Comparison of ENCODE assay signal across 8 cellular contexts in the genomic region with DNA sequence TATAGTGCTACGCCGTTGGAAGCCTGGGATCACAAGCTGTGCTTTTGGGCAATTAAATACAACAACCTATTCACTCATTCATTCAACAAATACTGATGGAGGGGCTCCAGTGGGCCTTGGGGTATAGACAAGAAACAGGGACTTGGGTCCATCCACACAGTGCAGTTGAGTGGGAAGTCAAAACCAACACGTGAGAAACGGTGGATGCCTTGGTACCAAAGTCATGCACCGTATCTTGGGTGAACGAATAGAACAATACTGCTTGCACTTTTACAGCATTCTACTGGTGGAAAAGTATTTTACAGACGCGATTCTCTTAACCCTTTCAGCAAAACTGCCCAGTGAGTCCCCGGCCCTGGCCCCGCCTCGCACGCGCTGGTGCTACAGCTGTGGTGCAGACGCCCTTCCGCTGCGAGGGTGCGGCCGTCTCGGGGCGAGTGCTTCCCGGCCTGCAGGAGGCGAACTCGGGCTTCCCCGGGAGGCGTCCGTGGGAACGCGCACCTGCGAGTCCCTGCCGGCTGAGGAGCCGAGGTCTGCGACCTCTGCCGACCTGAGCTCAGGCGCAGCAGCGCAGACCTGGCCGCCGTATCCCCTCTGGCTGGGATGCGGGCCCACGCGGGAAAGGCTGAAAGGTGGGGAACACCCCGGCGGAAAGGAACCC. TPM values are rescaled to one million over a fixed set of nuclear protein-coding genes. Genes with fewer than 3 reads are reported as not detected.
DNase-seq lines count a peak whose midpoint lies in the region; ATAC-seq, FAIRE-seq and TF ChIP-seq lines count a peak whose summit lies in the region.

No MANE protein-coding gene starts in this region.

- POLR2A ChIA-PET in A549 (lab: Yijun Ruan, JAX), result interaction anchor here (0.8 to 1.8 kb wide), 2 partner anchors 19 to 310 kb away, joined by 3 to 5 read pairs; no protein-coding TSS in a partner anchor
- POLR2A ChIA-PET in activated CD8-positive, alpha-beta T cell treated with anti-CD3 and anti-CD28 coated beads for 36 hours (lab: Charles Lee), result interaction anchor here (1.0 to 1.8 kb wide), 2 partner anchors 12 to 310 kb away, joined by 3 to 4 read pairs; partner anchors contain the start of gene MIPEP

- peak; percentile 89 to 91 for ATAC-seq in A549
- ATAC-seq in GM18517 (IDR thresholded peaks at IDR 0.05; ENCODE audit: unreplicated experiment), result peak; percentile 52
- peak; percentile 73 for ATAC-seq in HG03045 (IDR thresholded peaks at IDR 0.05; ENCODE audit: unreplicated experiment)
- peak; percentile 63 for ATAC-seq in activated CD8-positive, alpha-beta T cell treated with anti-CD3 and anti-CD28 coated beads for 36 hours

- H3K9me3 ChIP-seq in A549, result no peaks in the 10 kb centered on the region
- H3K9me3 ChIP-seq in mononuclear cell (ENCODE audit: low read depth, low read length), result no peaks in the 10 kb centered on the region

- peak overlapping the region; percentile 71 for H3K4me3 Mint-ChIP-seq in activated CD8-positive, alpha-beta T cell treated with anti-CD3 and anti-CD28 coated beads for 36 hours
- H3K4me3 Mint-ChIP-seq in endothelial cell (ENCODE audit: unreplicated experiment), result peak overlapping the region; percentile 79

- intact Hi-C loops in activated CD8-positive, alpha-beta T cell treated with anti-CD3 and anti-CD28 coated beads for 36 hours (cut with micrococcal nuclease), result no loop called here

- 18% methylated on average over 16 of the region's 42 CpGs for WGBS in A549 (ENCODE audit: missing lambda C conversion rate)

- H3K9me3 Mint-ChIP-seq in activated CD8-positive, alpha-beta T cell treated with anti-CD3 and anti-CD28 coated beads for 36 hours, result no peaks in the 10 kb centered on the region
- H3K9me3 Mint-ChIP-seq in endothelial cell (ENCODE audit: unreplicated experiment), result no peaks in the 10 kb centered on the region

- H3K36me3 Mint-ChIP-seq in activated CD8-positive, alpha-beta T cell treated with anti-CD3 and anti-CD28 coated beads for 36 hours (ENCODE audit: low read depth), result no peaks in the 10 kb centered on the region
- H3K36me3 Mint-ChIP-seq in endothelial cell (ENCODE audit: low read depth, unreplicated experiment), result peaks cover 4% of the 10 kb centered on the region

- peaks cover 33% of the 10 kb centered on the region for H3K27me3 ChIP-seq in mononuclear cell (ENCODE audit: insufficient read depth, low read length)

- H3K4me1 Mint-ChIP-seq in activated CD8-positive, alpha-beta T cell treated with anti-CD3 and anti-CD28 coated beads for 36 hours (ENCODE audit: low read depth), result peaks cover 10% of the 10 kb centered on the region
- H3K4me1 Mint-ChIP-seq in endothelial cell (ENCODE audit: unreplicated experiment), result peaks cover 12% of the 10 kb centered on the region

- peak; percentile 53 to 66 for TF ChIP-seq RAD21 in A549 (conservative IDR thresholded peaks at IDR 0.05 in 1 of 2, IDR thresholded peaks at IDR 0.05 in 1 of 2)

- no peak overlapping the region for H3K27ac Mint-ChIP-seq in activated CD8-positive, alpha-beta T cell treated with anti-CD3 and anti-CD28 coated beads for 36 hours
- no peak overlapping the region for H3K27ac Mint-ChIP-seq in endothelial cell (ENCODE audit: unreplicated experiment)

- TF ChIP-seq CTCF in A549 (IDR thresholded peaks at IDR 0.05) (peak; percentile 45), endothelial cell (IDR thresholded peaks at IDR 0.05; ENCODE audit: unreplicated experiment) (peak; percentile 29)
- TF ChIP-seq CTCF in activated CD8-positive, alpha-beta T cell treated with anti-CD3 and anti-CD28 coated beads for 36 hours (IDR thresholded peaks at IDR 0.05), result peak; percentile 57

- H3K4me3 ChIP-seq in A549, result peak overlapping the region; percentile 67
- peak overlapping the region; percentile 68 for H3K4me3 ChIP-seq in mononuclear cell (ENCODE audit: low read length)

- no peak for FAIRE-seq in A549 (lab: Jason Lieb, UNC)

- peak overlapping the region; percentile 78 to 87 for H3K27ac ChIP-seq in A549

- H3K4me1 ChIP-seq in A549, result peaks cover 6% of the 10 kb centered on the region; the same call in 1 of the 3 replicates
- H3K4me1 ChIP-seq in mononuclear cell (ENCODE audit: insufficient read depth, low read length), result peaks cover 13% of the 10 kb centered on the region

- no peak for TF ChIP-seq POLR2A in A549 (IDR thresholded peaks at IDR 0.05; ENCODE audit: low read length)

- H3K4me2 ChIP-seq in A549, result peak overlapping the region; percentile 98

- CTCF ChIA-PET in A549 (lab: Yijun Ruan, JAX), result interaction anchor here (0.7 to 2.5 kb wide), 29 partner anchors 9 to 347 kb away, joined by 3 to 12 read pairs (median 4); partner anchors contain the start of gene MIPEP
- CTCF ChIA-PET in activated CD8-positive, alpha-beta T cell treated with anti-CD3 and anti-CD28 coated beads for 36 hours (lab: Charles Lee), result interaction anchor here (0.6 to 1.2 kb wide), 3 partner anchors 28 to 584 kb away, joined by 3 read pairs; partner anchors contain the start of gene MIPEP

- DNase-seq in A549 (ENCODE audit: low read depth in 1 of 2, low spot score in 1 of 2), result peak; percentile 29 to 59
- peak; percentile 85 for DNase-seq in NCI-H69 (lab: John Stamatoyannopoulos, UW)
- peak; percentile 72 for DNase-seq in activated CD8-positive, alpha-beta T cell treated with anti-CD3 and anti-CD28 coated beads for 36 hours
- peak; percentile 70 for DNase-seq in endothelial cell (ENCODE audit: low spot score)
- DNase-seq in stimulated activated CD8-positive, alpha-beta memory T cell treated with anti-CD3 and anti-CD28 coated beads, Interleukin-4, amount 100 ng/mL, for 1 hour (ENCODE audit: low read depth in 2 of 2, low spot score in 1 of 2), result peak; percentile 14 to 27

- peaks cover 28% of the 10 kb centered on the region for H3K27me3 Mint-ChIP-seq in activated CD8-positive, alpha-beta T cell treated with anti-CD3 and anti-CD28 coated beads for 36 hours
- H3K27me3 Mint-ChIP-seq in endothelial cell (ENCODE audit: unreplicated experiment), result peaks cover under 1% of the 10 kb centered on the region

- no peak for TF ChIP-seq EP300 in A549 (IDR thresholded peaks at IDR 0.05)

TF ChIP-seq in A549, 52 proteins besides CTCF, POLR2A, EP300 and RAD21:
- TF ChIP-seq CEBPB (IDR thresholded peaks at IDR 0.05), result no peak
- TF ChIP-seq SMC3 (IDR thresholded peaks at IDR 0.05), result peak; percentile 70
- TF ChIP-seq, protein P1, sequence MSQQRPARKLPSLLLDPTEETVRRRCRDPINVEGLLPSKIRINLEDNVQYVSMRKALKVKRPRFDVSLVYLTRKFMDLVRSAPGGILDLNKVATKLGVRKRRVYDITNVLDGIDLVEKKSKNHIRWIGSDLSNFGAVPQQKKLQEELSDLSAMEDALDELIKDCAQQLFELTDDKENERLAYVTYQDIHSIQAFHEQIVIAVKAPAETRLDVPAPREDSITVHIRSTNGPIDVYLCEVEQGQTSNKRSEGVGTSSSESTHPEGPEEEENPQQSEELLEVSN (IDR thresholded peaks at IDR 0.05; ENCODE audit: borderline replicate concordance, low read depth), result peak; percentile 44; the same call in 1 of the 2 replicates
- TF ChIP-seq, protein P2, sequence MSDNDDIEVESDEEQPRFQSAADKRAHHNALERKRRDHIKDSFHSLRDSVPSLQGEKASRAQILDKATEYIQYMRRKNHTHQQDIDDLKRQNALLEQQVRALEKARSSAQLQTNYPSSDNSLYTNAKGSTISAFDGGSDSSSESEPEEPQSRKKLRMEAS (IDR thresholded peaks at IDR 0.05), result peak; percentile 63; the same call in 1 of the 2 replicates
- TF ChIP-seq ZC3H11A (IDR thresholded peaks at IDR 0.05), result no peak

RNA-seq across cellular contexts. Expression of gene TNFRSF19, which starts 8.3 kb away (rescaled TPM):
- polyA plus RNA-seq in A549 (2011; rRNA removed) (1.2 and 1.5 TPM in 2 replicates), A549 (2017; fragmentation: RNase III; extraction: RNeasy Plus Mini Kit Qiagen cat#74134 plus additional on column Dnase treatment) (1.4 to 1.9 TPM (median 1.8 TPM) in 3 replicates)
- polyA plus RNA-seq in A549 (2012; cell fraction: cytosol; rRNA removed), result 0.15 and 0.21 TPM in 2 replicates
- 0.38 and 0.39 TPM in 2 replicates for polyA plus RNA-seq in A549 (2012; cell fraction: nucleus; rRNA removed)
- polyA minus RNA-seq in A549 (2011; rRNA and poly(A)+ RNA removed), result 0.99 and 1.4 TPM in 2 replicates
- not detected for total RNA-seq in activated CD8-positive, alpha-beta T cell treated with anti-CD3 and anti-CD28 coated beads for 36 hours
- total RNA-seq in endothelial cell (ENCODE audit: unreplicated experiment) (8.8 TPM), mononuclear cell (0.21 TPM)

Comparison
In these comparisons a context has a peak if more than half of its experiments do, and no peak if none do; other contexts are left out.
1. Peak in every context shown above with its lines: DNase-seq, ATAC-seq, H3K4me3 ChIP-seq and H3K27ac ChIP-seq.
2. DNase-seq: peak in every context shown above with its lines; median percentile 85 in NCI-H69; 72 in activated CD8-positive, alpha-beta T cell treated with anti-CD3 and anti-CD28 coated beads for 36 hours; 70 in endothelial cell; 44 in A549; 20 in stimulated activated CD8-positive, alpha-beta memory T cell treated with anti-CD3 and anti-CD28 coated beads, Interleukin-4, amount 100 ng/mL, for 1 hour.